ENCODE assay signal across 8 cellular contexts in the genomic region with DNA sequence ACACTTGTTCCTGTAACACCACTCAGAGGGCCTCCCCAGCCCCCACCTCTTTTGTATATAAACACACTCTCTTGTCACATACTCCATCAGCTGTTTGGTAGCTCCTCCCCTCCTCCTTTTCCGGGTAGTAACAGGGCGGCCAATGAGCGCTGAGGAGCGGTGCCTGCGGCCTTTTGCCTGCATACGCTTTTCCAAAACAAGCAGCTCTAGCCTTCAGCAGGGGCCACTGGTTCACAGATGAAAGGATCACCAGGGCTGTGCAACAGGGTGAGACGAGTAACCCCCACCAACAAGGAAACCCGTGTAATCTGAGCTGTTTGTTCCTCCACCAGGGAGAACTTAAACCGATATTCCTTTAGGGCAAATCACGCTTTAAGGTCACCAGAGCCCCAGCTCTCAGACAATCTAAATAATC. TPM values are rescaled to one million over a fixed set of nuclear protein-coding genes. Genes with fewer than 3 reads are reported as not detected.
DNase-seq lines count a peak whose midpoint lies in the region; ATAC-seq and TF ChIP-seq lines count a peak whose summit lies in the region.

No MANE protein-coding gene starts in this region.

- in situ Hi-C loops in GM23248 (cut with MboI), result no loop called here

- H3K27me3 ChIP-seq in DOHH2 (ENCODE audit: control insufficient read depth, low read length) (no peaks in the 10 kb centered on the region), GM23248 (replicated peaks; ENCODE audit: insufficient read depth) (no peaks in the 10 kb centered on the region), parathyroid adenoma (ENCODE audit: control insufficient read depth, insufficient read depth, low read length) (no peaks in the 10 kb centered on the region), tibial nerve (no peaks in the 10 kb centered on the region)

- DNase-seq in GM23248 (peak; percentile 91), M059J (ENCODE audit: low read depth) (peak; percentile 98), cardiac septum (ENCODE audit: low spot score) (peak; percentile 96), tibial nerve (ENCODE audit: low spot score in 2 of 2) (peak; percentile 82 to 87)
- peak; percentile 47 for DNase-seq in activated naive CD8-positive, alpha-beta T cell treated with anti-CD3 and anti-CD28 coated beads, Interleukin-2, amount 50 U/mL, for 16 hours (ENCODE audit: low read depth, low spot score)

- TF ChIP-seq CTCF in DOHH2 (IDR thresholded peaks at IDR 0.05; ENCODE audit: low read depth, low read length, poor library complexity, severe bottlenecking) (no peak), parathyroid adenoma (IDR thresholded peaks at IDR 0.05) (no peak), tibial nerve (IDR thresholded peaks at IDR 0.05) (no peak)

- H3K27ac ChIP-seq in DOHH2 (ENCODE audit: low read depth, low read length) (peak overlapping the region; percentile 86), GM23248 (peak overlapping the region; percentile 93), parathyroid adenoma (peak overlapping the region; percentile 87), tibial nerve (peak overlapping the region; percentile 94 to 99 (median 98))

- H3K4me1 ChIP-seq in DOHH2 (ENCODE audit: control insufficient read depth, low read length), result peaks cover 39% of the 10 kb centered on the region
- peaks cover 38% of the 10 kb centered on the region for H3K4me1 ChIP-seq in GM23248 (ENCODE audit: insufficient read depth)
- H3K4me1 ChIP-seq in parathyroid adenoma, result peaks cover 17% of the 10 kb centered on the region
- H3K4me1 ChIP-seq in tibial nerve, result peaks cover 0 to 39% (median 28%) of the 10 kb centered on the region in 4 donors

- peak overlapping the region; percentile 16; the same call in 1 of the 2 replicates for H2AFZ ChIP-seq in GM23248
- H2AFZ ChIP-seq in parathyroid adenoma, result peak overlapping the region; percentile 9

- H3K79me2 ChIP-seq in DOHH2 (ENCODE audit: control insufficient read depth, low read length), result peaks cover 86% of the 10 kb centered on the region
- peaks cover 81% of the 10 kb centered on the region for H3K79me2 ChIP-seq in GM23248 (ENCODE audit: insufficient read depth)
- H3K79me2 ChIP-seq in parathyroid adenoma, result peaks cover 54% of the 10 kb centered on the region

- peak; percentile 59 to 80 for TF ChIP-seq EP300 in tibial nerve (IDR thresholded peaks at IDR 0.05)

- peak overlapping the region; percentile 93 for H3K4me3 ChIP-seq in DOHH2 (ENCODE audit: low read length)
- peak overlapping the region; percentile 93 for H3K4me3 ChIP-seq in GM23248
- peak overlapping the region; percentile 94 for H3K4me3 ChIP-seq in parathyroid adenoma (ENCODE audit: low read depth, low read length)
- peak overlapping the region; percentile 8 to 95 (median 81) for H3K4me3 ChIP-seq in tibial nerve

- ATAC-seq in SK-N-SH treated with all-trans-retinoic acid at 6 μM for 48 hours, result peak; percentile 83

- WGBS in GM23248 (ENCODE audit: low coverage in 1 of 2, low lambda C conversion rate in 2 of 2, missing lambda C conversion rate in 2 of 2), 2 experiments, result 1 to 3% methylated on average over 10 of the region's 10 CpGs
- WGBS in tibial nerve, 2 donors, result 1% methylated on average over 10 of the region's 10 CpGs

- H3K4me2 ChIP-seq in DOHH2 (ENCODE audit: low read length) (peak overlapping the region; percentile 99), GM23248 (ENCODE audit: unreplicated experiment) (peak overlapping the region; percentile 94), parathyroid adenoma (ENCODE audit: low read length) (peak overlapping the region; percentile 93)

- H3F3A ChIP-seq in DOHH2 (ENCODE audit: control insufficient read depth, insufficient read depth) (peaks cover 20% of the 10 kb centered on the region), GM23248 (ENCODE audit: insufficient read depth) (peaks cover 55% of the 10 kb centered on the region)

- H3K9ac ChIP-seq in GM23248 (peak overlapping the region; percentile 90), parathyroid adenoma (no peak overlapping the region)

- H3K9me3 ChIP-seq in DOHH2 (ENCODE audit: control insufficient read depth, insufficient read depth, low read length) (no peaks in the 10 kb centered on the region), GM23248 (ENCODE audit: low read depth) (no peaks in the 10 kb centered on the region), parathyroid adenoma (ENCODE audit: control insufficient read depth, low read length) (no peaks in the 10 kb centered on the region), tibial nerve (no peaks in the 10 kb centered on the region)

- intact Hi-C loops in cardiac septum (cut with DNase I), result no loop called here

- H3K36me3 ChIP-seq in DOHH2 (ENCODE audit: control insufficient read depth, low read length) (peaks cover 10% of the 10 kb centered on the region), GM23248 (ENCODE audit: low read depth) (no peaks in the 10 kb centered on the region), parathyroid adenoma (ENCODE audit: control insufficient read depth, insufficient read depth, low read length) (no peaks in the 10 kb centered on the region), tibial nerve (no peaks in the 10 kb centered on the region)

- peak in 1 of 2 donors; percentile 67 for TF ChIP-seq POLR2A in tibial nerve (IDR thresholded peaks at IDR 0.05)

- H3K9me2 ChIP-seq in DOHH2 (replicated peaks; ENCODE audit: control insufficient read depth, low read length) (no peaks in the 10 kb centered on the region), GM23248 (ENCODE audit: insufficient read depth) (no peaks in the 10 kb centered on the region)

- peaks cover 11% of the 10 kb centered on the region for H4K20me1 ChIP-seq in DOHH2 (ENCODE audit: control insufficient read depth, insufficient read depth, low read depth, low read length)
- no peaks in the 10 kb centered on the region; the same call in 1 of the 2 replicates for H4K20me1 ChIP-seq in GM23248 (ENCODE audit: insufficient read depth)

TF ChIP-seq in SK-N-SH treated with all-trans-retinoic acid at 6 μM for 48 hours, 23 proteins besides CTCF, POLR2A, EP300 and RAD21 (continues in another document):
- peak; percentile 22; the same call in 1 of the 2 replicates for TF ChIP-seq TCF4 (CRISPR knock-in tag; IDR thresholded peaks at IDR 0.05; ENCODE audit: borderline replicate concordance)
- no peak for TF ChIP-seq BACH2 (CRISPR knock-in tag; IDR thresholded peaks at IDR 0.05; ENCODE audit: borderline replicate concordance)
- TF ChIP-seq, protein P1, sequence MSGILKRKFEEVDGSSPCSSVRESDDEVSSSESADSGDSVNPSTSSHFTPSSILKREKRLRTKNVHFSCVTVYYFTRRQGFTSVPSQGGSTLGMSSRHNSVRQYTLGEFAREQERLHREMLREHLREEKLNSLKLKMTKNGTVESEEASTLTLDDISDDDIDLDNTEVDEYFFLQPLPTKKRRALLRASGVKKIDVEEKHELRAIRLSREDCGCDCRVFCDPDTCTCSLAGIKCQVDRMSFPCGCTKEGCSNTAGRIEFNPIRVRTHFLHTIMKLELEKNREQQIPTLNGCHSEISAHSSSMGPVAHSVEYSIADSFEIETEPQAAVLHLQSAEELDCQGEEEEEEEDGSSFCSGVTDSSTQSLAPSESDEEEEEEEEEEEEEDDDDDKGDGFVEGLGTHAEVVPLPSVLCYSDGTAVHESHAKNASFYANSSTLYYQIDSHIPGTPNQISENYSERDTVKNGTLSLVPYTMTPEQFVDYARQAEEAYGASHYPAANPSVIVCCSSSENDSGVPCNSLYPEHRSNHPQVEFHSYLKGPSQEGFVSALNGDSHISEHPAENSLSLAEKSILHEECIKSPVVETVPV (CRISPR knock-in tag; IDR thresholded peaks at IDR 0.05), result no peak
- no peak for TF ChIP-seq ISL1 (CRISPR knock-in tag; IDR thresholded peaks at IDR 0.05)
- no peak for TF ChIP-seq ZFP30 (CRISPR knock-in tag; IDR thresholded peaks at IDR 0.05)
- TF ChIP-seq, protein P2, sequence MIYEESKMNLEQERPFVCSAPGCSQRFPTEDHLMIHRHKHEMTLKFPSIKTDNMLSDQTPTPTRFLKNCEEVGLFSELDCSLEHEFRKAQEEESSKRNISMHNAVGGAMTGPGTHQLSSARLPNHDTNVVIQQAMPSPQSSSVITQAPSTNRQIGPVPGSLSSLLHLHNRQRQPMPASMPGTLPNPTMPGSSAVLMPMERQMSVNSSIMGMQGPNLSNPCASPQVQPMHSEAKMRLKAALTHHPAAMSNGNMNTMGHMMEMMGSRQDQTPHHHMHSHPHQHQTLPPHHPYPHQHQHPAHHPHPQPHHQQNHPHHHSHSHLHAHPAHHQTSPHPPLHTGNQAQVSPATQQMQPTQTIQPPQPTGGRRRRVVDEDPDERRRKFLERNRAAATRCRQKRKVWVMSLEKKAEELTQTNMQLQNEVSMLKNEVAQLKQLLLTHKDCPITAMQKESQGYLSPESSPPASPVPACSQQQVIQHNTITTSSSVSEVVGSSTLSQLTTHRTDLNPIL (CRISPR knock-in tag; IDR thresholded peaks at IDR 0.05; ENCODE audit: low read depth), result no peak
- TF ChIP-seq, protein P3, sequence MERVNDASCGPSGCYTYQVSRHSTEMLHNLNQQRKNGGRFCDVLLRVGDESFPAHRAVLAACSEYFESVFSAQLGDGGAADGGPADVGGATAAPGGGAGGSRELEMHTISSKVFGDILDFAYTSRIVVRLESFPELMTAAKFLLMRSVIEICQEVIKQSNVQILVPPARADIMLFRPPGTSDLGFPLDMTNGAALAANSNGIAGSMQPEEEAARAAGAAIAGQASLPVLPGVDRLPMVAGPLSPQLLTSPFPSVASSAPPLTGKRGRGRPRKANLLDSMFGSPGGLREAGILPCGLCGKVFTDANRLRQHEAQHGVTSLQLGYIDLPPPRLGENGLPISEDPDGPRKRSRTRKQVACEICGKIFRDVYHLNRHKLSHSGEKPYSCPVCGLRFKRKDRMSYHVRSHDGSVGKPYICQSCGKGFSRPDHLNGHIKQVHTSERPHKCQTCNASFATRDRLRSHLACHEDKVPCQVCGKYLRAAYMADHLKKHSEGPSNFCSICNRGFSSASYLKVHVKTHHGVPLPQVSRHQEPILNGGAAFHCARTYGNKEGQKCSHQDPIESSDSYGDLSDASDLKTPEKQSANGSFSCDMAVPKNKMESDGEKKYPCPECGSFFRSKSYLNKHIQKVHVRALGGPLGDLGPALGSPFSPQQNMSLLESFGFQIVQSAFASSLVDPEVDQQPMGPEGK (CRISPR knock-in tag; IDR thresholded peaks at IDR 0.05; ENCODE audit: borderline replicate concordance), result 0 out of 2 replicates have a peak, but pooled peaks have one; percentile 12
- no peak for TF ChIP-seq ZNF565 (CRISPR knock-in tag; conservative IDR thresholded peaks at IDR 0.05; ENCODE audit: low read depth)
- TF ChIP-seq RARB (CRISPR knock-in tag; IDR thresholded peaks at IDR 0.05), result no peak

RNA-seq across cellular contexts. Expression of a gene that starts 3.9 kb away (rescaled TPM):
- total RNA-seq in GM23248 (2014; rRNA removed; shearing (Covaris generic)), result 37.9 and 44.4 TPM in 2 replicates
- polyA plus RNA-seq in GM23248 (2016; fragmentation: Nextera tagmentation; extraction: Ambion mirVana), result 40.7 and 42.9 TPM in 2 replicates
- 60.5 and 98.3 TPM in 2 replicates for total RNA-seq in M059J (2014; rRNA removed; shearing (Covaris generic))
- total RNA-seq in cardiac septum (228 TPM), tibial nerve (10 to 100 TPM; 69.6 to 92.3 (median 80.9) TPM)

Comparison
In these comparisons a context has a peak if more than half of its experiments do, and no peak if none do; other contexts are left out.
1. Peak in every context shown above with its lines: DNase-seq, ATAC-seq, H3K4me3 ChIP-seq and H3K27ac ChIP-seq.
2. DNase-seq: peak in every context shown above with its lines; median percentile 98 in M059J; 96 in cardiac septum; 91 in GM23248; 84 in tibial nerve; 47 in activated naive CD8-positive, alpha-beta T cell treated with anti-CD3 and anti-CD28 coated beads, Interleukin-2, amount 50 U/mL, for 16 hours.